Comparison of ENCODE assay signal across 21 cellular contexts in genomic region chr7:28588606-28589005, GRCh38.
"Had no signal": no experiment of that assay in that cellular context is flagged by ENCODE, and none has a peak within 500 bp of the region (broad histone marks: within the 10 kb centered on the region; RNA-seq: fewer than 3 reads in every experiment).

No MANE protein-coding gene starts in this region.

- DNase-seq: activated CD4-positive, alpha-beta T cell treated with anti-CD3 and anti-CD28 coated beads for 4 hours; activated CD8-positive, alpha-beta memory T cell treated with anti-CD3 and anti-CD28 coated beads, Interleukin-2, amount 10 ng/mL, durations not matched to agents 7 days and 5 days; activated effector memory CD4-positive, alpha-beta T cell treated with Interleukin-2 at 50 U/mL for 16 hours; activated naive CD4-positive, alpha-beta T cell; activated T-cell treated with anti-CD3 and anti-CD28 coated beads, Interleukin-2, amount 50 U/mL, for 24 hours; aorta; body of pancreas; central memory CD4-positive, alpha-beta T cell; NCI-H1048; NCI-H146; NCI-H187 treated with DMSO at 0.1 percent for 48 hours; NCI-H2081 treated with DMSO at 0.1 percent for 48 hours; NCI-H446 treated with DMSO at 0.1 percent for 48 hours; NCI-H524 treated with DMSO at 0.1 percent for 48 hours; NCI-H748 treated with DMSO at 0.1 percent for 48 hours; SIG-M5; T-cell; T-helper 2 cell; T1000 had no signal

- H3K4me3 ChIP-seq: body of pancreas, SK-N-MC had no signal

- H3K27ac ChIP-seq: body of pancreas, SK-N-MC, VCaP had no signal

- H3K27me3 ChIP-seq: body of pancreas had no signal
